ENCODE assay signal across 8 cellular contexts in the genomic region with DNA sequence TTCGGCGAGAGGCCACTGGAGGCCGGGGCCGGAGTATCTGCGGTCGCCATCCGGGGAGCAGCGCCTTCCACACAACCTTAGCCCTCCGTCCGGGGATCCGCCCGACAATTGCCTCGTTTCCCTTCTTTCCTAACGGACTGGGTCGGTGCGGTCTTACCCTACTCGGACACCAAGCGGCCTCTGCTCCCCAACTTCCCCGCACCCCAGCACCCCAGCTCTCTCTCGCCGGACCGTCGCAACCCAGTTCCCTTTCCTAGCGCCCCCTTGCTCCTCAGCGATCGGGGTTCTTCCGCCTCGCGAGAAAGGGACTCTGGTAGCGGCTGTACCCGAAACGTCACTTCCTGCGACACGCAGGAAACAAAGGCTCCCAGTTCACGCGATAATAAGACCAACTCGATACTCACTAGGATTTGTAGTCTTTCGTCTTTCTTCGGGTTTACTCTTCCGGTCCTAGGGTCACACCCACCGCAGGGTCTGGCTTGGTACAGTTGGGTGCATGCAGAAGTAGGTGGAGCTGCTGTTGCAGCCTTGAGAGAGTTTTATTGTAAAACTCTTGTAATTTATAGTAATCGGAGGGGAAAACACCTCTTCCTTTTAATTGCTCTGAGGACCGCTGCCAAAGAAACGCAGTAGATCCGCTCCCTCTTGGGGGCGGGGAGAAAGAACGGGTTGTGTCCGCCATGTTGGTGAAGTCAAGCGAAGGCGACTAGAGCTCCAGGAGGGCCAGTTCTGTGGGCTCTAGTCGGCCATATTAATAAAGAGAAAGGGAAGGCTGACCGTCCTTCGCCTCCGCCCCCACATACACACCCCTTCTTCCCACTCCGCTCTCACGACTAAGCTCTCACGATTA.
DNase-seq lines count a peak whose midpoint lies in the region; ATAC-seq, FAIRE-seq and TF ChIP-seq lines count a peak whose summit lies in the region.

THAP2 (plus strand) TSS at position 741 of the 850 bp plus-strand sequence. CDS start 209 bp downstream, outside the sequence.
A gene with protein sequence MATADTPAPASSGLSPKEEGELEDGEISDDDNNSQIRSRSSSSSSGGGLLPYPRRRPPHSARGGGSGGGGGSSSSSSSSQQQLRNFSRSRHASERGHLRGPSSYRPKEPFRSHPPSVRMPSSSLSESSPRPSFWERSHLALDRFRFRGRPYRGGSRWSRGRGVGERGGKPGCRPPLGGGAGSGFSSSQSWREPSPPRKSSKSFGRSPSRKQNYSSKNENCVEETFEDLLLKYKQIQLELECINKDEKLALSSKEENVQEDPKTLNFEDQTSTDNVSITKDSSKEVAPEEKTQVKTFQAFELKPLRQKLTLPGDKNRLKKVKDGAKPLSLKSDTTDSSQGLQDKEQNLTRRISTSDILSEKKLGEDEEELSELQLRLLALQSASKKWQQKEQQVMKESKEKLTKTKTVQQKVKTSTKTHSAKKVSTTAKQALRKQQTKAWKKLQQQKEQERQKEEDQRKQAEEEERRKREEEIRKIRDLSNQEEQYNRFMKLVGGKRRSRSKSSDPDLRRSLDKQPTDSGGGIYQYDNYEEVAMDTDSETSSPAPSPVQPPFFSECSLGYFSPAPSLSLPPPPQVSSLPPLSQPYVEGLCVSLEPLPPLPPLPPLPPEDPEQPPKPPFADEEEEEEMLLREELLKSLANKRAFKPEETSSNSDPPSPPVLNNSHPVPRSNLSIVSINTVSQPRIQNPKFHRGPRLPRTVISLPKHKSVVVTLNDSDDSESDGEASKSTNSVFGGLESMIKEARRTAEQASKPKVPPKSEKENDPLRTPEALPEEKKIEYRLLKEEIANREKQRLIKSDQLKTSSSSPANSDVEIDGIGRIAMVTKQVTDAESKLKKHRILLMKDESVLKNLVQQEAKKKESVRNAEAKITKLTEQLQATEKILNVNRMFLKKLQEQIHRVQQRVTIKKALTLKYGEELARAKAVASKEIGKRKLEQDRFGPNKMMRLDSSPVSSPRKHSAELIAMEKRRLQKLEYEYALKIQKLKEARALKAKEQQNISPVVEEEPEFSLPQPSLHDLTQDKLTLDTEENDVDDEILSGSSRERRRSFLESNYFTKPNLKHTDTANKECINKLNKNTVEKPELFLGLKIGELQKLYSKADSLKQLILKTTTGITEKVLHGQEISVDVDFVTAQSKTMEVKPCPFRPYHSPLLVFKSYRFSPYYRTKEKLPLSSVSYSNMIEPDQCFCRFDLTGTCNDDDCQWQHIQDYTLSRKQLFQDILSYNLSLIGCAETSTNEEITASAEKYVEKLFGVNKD (N-terminal part only) (minus strand): TSS at position 288 of the 850 bp plus-strand sequence. CDS start 238 bp downstream, at position 50.

- TF ChIP-seq CTCF in AG09319 (IDR thresholded peaks at IDR 0.05; ENCODE audit: low read depth, low read length), result peak; percentile 47

- no peaks in the 10 kb centered on the region for H3K27me3 Mint-ChIP-seq in central memory CD8-positive, alpha-beta T cell

- H3K4me3 Mint-ChIP-seq in central memory CD8-positive, alpha-beta T cell, result peak within 1 kb of the TSS; percentile 100

- peak within 1 kb of the TSS; percentile 100 for H3K27ac Mint-ChIP-seq in central memory CD8-positive, alpha-beta T cell (ENCODE audit: low read depth)

- in situ Hi-C loops in GM18951 (cut with MboI; ENCODE audit: low sequenced_read_pairs, unreplicated experiment), result no loop called here

- peaks cover 39% of the 10 kb centered on the region for H3K36me3 Mint-ChIP-seq in central memory CD8-positive, alpha-beta T cell (ENCODE audit: insufficient read depth)

- peak; percentile 99 for DNase-seq in AG09319 (ENCODE audit: extremely low read depth, low read depth)
- peak; percentile 100 for DNase-seq in NCI-H226
- DNase-seq in activated CD4-positive, CD25-positive, alpha-beta regulatory T cell (lab: John Stamatoyannopoulos, UW), result peak; percentile 78 to 87 (median 83)
- DNase-seq in central memory CD8-positive, alpha-beta T cell (ENCODE audit: low spot score in 2 of 2), result peak; percentile 79 to 89
- DNase-seq in stimulated activated CD4-positive, alpha-beta T cell treated with anti-CD3 and anti-CD28 coated beads, Interleukin-12 subunit alpha, Interleukin-12 subunit beta, amount 100 ng/mL, for 4 hours, result peak; percentile 78

- ATAC-seq in HG03196 (IDR thresholded peaks at IDR 0.05; ENCODE audit: unreplicated experiment), result peak; percentile 95
- ATAC-seq in central memory CD8-positive, alpha-beta T cell (replicated peaks; ENCODE audit: extremely low read depth, poor library complexity, severe bottlenecking), result peak; percentile 79

- peaks cover 51% of the 10 kb centered on the region for H3K4me1 Mint-ChIP-seq in central memory CD8-positive, alpha-beta T cell

- H3K9me3 Mint-ChIP-seq in central memory CD8-positive, alpha-beta T cell, result no peaks in the 10 kb centered on the region

- FAIRE-seq in islet of Langerhans (lab: Jason Lieb, UNC), result peak; percentile 86

- peak; percentile 87 for TF ChIP-seq POLR2A in GM18951 (IDR thresholded peaks at IDR 0.05; ENCODE audit: extremely low read depth, insufficient read depth, insufficient read length)

Comparison
In these comparisons a context has a peak if more than half of its experiments do, and no peak if none do; other contexts are left out.
1. Peak in every context shown above with its lines: DNase-seq and ATAC-seq.